Comparison of ENCODE assay signal across 24 cellular contexts in genomic region chr1:171243878-171244277, GRCh38.
"Had no signal": no experiment of that assay in that cellular context is flagged by ENCODE, and none has a peak within 500 bp of the region (broad histone marks: within the 10 kb centered on the region; RNA-seq: fewer than 3 reads in every experiment).

No MANE protein-coding gene starts in this region.

- H3K36me3 ChIP-seq: colonic mucosa, esophagus muscularis mucosa, esophagus squamous epithelium, gastrocnemius medialis, gastroesophageal sphincter, heart left ventricle, heart right ventricle had no signal

- H3K4me3 ChIP-seq: colonic mucosa, coronary artery, dorsolateral prefrontal cortex, esophagus muscularis mucosa, esophagus squamous epithelium, gastrocnemius medialis, gastroesophageal sphincter, heart left ventricle, heart right ventricle had no signal

- H3K4me1 ChIP-seq: colonic mucosa, esophagus muscularis mucosa, esophagus squamous epithelium, foreskin keratinocyte, gastrocnemius medialis, gastroesophageal sphincter, heart left ventricle, heart right ventricle had no signal

- ATAC-seq: effector memory CD8-positive, alpha-beta T cell; esophagus mucosa; foreskin keratinocyte; gastrocnemius medialis; gastroesophageal sphincter; heart left ventricle; heart right ventricle had no signal

- DNase-seq: colonic mucosa; cortex of kidney; dermis blood vessel endothelial cell; dorsolateral prefrontal cortex; effector CD4-positive, alpha-beta T cell; effector CD8-positive, alpha-beta T cell; effector memory CD4-positive, alpha-beta T cell; effector memory CD8-positive, alpha-beta T cell; endodermal cell; erythroblast; esophagus squamous epithelium; foreskin fibroblast; foreskin keratinocyte; foreskin melanocyte; gastrocnemius medialis; glutamatergic neuron; head of caudate nucleus; heart left ventricle; heart right ventricle had no signal

- H3K27me3 ChIP-seq: colonic mucosa, dorsolateral prefrontal cortex, esophagus muscularis mucosa, esophagus squamous epithelium, foreskin keratinocyte, gastrocnemius medialis, gastroesophageal sphincter, heart right ventricle had no signal

- H3K27ac ChIP-seq: colonic mucosa, coronary artery, dorsolateral prefrontal cortex, epithelial cell of prostate, esophagus muscularis mucosa, esophagus squamous epithelium, foreskin keratinocyte, gastrocnemius medialis, gastroesophageal sphincter, heart left ventricle, heart right ventricle had no signal

- H3K9me3 ChIP-seq: colonic mucosa, gastrocnemius medialis had no signal
